In the genomic region with DNA sequence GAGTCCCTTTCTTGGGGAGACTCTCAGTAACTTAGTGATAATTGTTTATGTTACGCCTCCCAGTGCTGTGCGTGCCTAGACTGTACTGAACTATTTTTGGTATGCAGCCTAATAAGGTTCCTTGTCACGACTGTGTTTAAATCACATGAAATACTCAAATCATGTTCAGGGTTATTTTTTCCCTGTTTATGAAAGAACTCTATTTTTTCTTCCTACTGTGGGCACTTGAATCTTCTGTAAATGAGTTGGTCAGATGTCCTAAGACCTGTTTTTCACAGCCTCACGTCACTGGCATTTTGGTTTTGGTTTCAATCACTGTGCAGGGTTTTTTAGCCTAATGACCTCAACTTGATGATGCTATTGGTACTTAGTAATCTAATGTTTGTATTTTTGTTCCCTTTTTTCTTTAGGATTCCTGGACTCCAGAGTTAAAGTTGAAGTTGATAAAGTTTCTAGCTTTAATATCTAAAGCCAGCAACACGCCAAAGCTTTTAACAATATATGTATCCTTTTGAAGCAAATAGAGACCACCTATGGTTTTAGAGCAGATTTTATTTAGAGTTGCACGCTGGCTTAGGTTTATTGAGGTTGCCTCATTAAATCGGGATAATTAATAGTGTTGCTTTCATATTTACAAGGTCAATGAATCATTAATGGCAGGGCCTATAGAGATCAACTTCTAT, we compare ENCODE assay signal across 10 cellular contexts. TPM values are rescaled to one million over a fixed set of nuclear protein-coding genes. Genes with fewer than 3 reads are reported as not detected.
A peak's percentile ranks its signal among the peaks of the same experiment; 100 is the strongest.
DNase-seq lines count a peak whose midpoint lies in the region; ATAC-seq, FAIRE-seq and TF ChIP-seq lines count a peak whose summit lies in the region.
"Had no signal": no experiment of that assay in that cellular context is flagged by ENCODE, and none has a peak within 500 bp of the region (broad histone marks: within the 10 kb centered on the region; RNA-seq: fewer than 3 reads in every experiment).

No MANE protein-coding gene starts in this region.

- no peak overlapping the region for H3K9ac ChIP-seq in adipocyte (ENCODE audit: low read length)

- DNase-seq in adipocyte (ENCODE audit: low read depth): peak; percentile 70
- DNase-seq in pancreas: no peak
- DNase-seq in GM19238 (ENCODE audit: insufficient read length, low spot score): no peak
- no peak for DNase-seq in effector CD8-positive, alpha-beta T cell (lab: John Stamatoyannopoulos, UW)
- DNase-seq: PC-9 had no signal

- ATAC-seq in GM18505 (IDR thresholded peaks at IDR 0.05; ENCODE audit: unreplicated experiment): peak; percentile 66
- ATAC-seq in HG02610 (IDR thresholded peaks at IDR 0.05; ENCODE audit: unreplicated experiment): peak; percentile 76
- no peak for ATAC-seq in pancreas
- no peak for ATAC-seq in HG02623 (IDR thresholded peaks at IDR 0.05; ENCODE audit: unreplicated experiment)
- no peak for ATAC-seq in HG03045 (IDR thresholded peaks at IDR 0.05; ENCODE audit: unreplicated experiment)

- H3K27ac ChIP-seq in pancreas: no peak overlapping the region
- H3K27ac ChIP-seq: PC-9 had no signal

- TF ChIP-seq POLR2A in GM18505 (IDR thresholded peaks at IDR 0.05; ENCODE audit: borderline replicate concordance, extremely low read depth, insufficient read depth, insufficient read length): no peak

- H3K4me3 ChIP-seq in adipocyte (ENCODE audit: low read length) (no peak overlapping the region), pancreas (no peak overlapping the region)
- H3K4me3 ChIP-seq: PC-9 had no signal

- H3K4me1 ChIP-seq in adipocyte (ENCODE audit: control insufficient read depth, insufficient read depth, low read length) (peaks cover 1% of the 10 kb centered on the region), pancreas (no peaks in the 10 kb centered on the region)

- H3K36me3 ChIP-seq in adipocyte (ENCODE audit: control insufficient read depth, insufficient read depth, low read length, severe bottlenecking) (peaks cover 29% of the 10 kb centered on the region), pancreas (peaks cover 0 to under 1% (median 0%) of the 10 kb centered on the region in 3 donors)

- FAIRE-seq in pancreas (lab: Jason Lieb, UNC): peak; percentile 78
- FAIRE-seq: colon had no signal

- H3K9me3 ChIP-seq in adipocyte (ENCODE audit: control insufficient read depth, low read length) (no peaks in the 10 kb centered on the region), pancreas (no peaks in the 10 kb centered on the region)

- intact Hi-C loops in pancreas (cut with DNase I): loop anchor here in 1 of 3 donors (10.0 kb wide), 1 partner anchor 192 kb away; no protein-coding TSS in a partner anchor

- TF ChIP-seq CTCF in pancreas (IDR thresholded peaks at IDR 0.05): no peak

- WGBS in pancreas, 2 donors: 83 to 84% methylated on average over 7 of the region's 7 CpGs

- H3K27me3 ChIP-seq in adipocyte (replicated peaks; ENCODE audit: control insufficient read depth, insufficient read depth, low read length) (no peaks in the 10 kb centered on the region), pancreas (no peaks in the 10 kb centered on the region)

RNA-seq across cellular contexts. Expression of a gene that starts 24.0 kb away (rescaled TPM):
- 10 to 100 TPM in 1 of 6 donors, 1 to 10 TPM in 5; 5.8 to 15.0 (median 8.9) TPM for total RNA-seq in pancreas
- 1 to 10 TPM; 3.7 to 7.6 TPM for polyA plus RNA-seq in pancreas

Comparison
In these comparisons a context has a peak if more than half of its experiments do, and no peak if none do; other contexts are left out.
1. ATAC-seq: peak in GM18505 (single experiment) and HG02610 (single experiment); none in pancreas (0 of 4), HG02623 (single experiment) and HG03045 (single experiment).